ENCODE assay signal across 24 cellular contexts in genomic region chr1:52157582-52157981, GRCh38. TPM values are rescaled to one million over a fixed set of nuclear protein-coding genes. Genes with fewer than 3 reads are reported as not detected.
DNase-seq lines count a peak whose midpoint lies in the region; ATAC-seq and TF ChIP-seq lines count a peak whose summit lies in the region.
"Had no signal": no experiment of that assay in that cellular context is flagged by ENCODE, and none has a peak within 500 bp of the region (broad histone marks: within the 10 kb centered on the region; RNA-seq: fewer than 3 reads in every experiment).

No MANE protein-coding gene starts in this region.

- H3K27me3 Mint-ChIP-seq in HFFc6 (ENCODE audit: insufficient read depth) = no peaks in the 10 kb centered on the region
- no peaks in the 10 kb centered on the region for H3K27me3 Mint-ChIP-seq in activated T-helper 17 cell treated with anti-CD3 and anti-CD28 coated beads, Interleukin-2, amount 50 U/mL, for 72 hours
- H3K27me3 Mint-ChIP-seq: progenitor cell of endocrine pancreas had no signal

- ATAC-seq in activated T-helper 17 cell treated with anti-CD3 and anti-CD28 coated beads, Interleukin-2, amount 50 U/mL, for 72 hours (replicated peaks) = no peak
- ATAC-seq: left lung; right lobe of liver; stimulated activated effector memory CD8-positive, alpha-beta T cell treated with anti-CD3 and anti-CD28 coated beads, Interleukin-12 subunit alpha, Interleukin-12 subunit beta, amount 100 ng/mL, for 72 hours had no signal

- DNase-seq in EH (ENCODE audit: low read depth) = peak; percentile 37
- no peak for DNase-seq in HFFc6
- DNase-seq in amniotic epithelial cell (ENCODE audit: low read depth) = peak; percentile 20
- peak; percentile 75 for DNase-seq in fibroblast of mammary gland (ENCODE audit: low read depth)
- no peak for DNase-seq in NCI-H446 treated with DMSO at 0.1 percent for 48 hours (lab: John Stamatoyannopoulos, UW)
- no peak for DNase-seq in AG08396 (ENCODE audit: low spot score)
- DNase-seq: activated CD4-positive, alpha-beta T cell treated with anti-CD3 and anti-CD28 coated beads for 48 hours; activated CD8-positive, alpha-beta memory T cell treated with anti-CD3 and anti-CD28 coated beads for 24 hours; activated gamma-delta T cell treated with Interleukin-2 at 50 U/mL for 16 hours; Calu3; colonic mucosa; effector memory CD4-positive, alpha-beta T cell; left lung; mesenchymal stem cell; NCI-H1105 treated with DMSO at 0.1 percent for 48 hours; NCI-H2029; right lobe of liver; stimulated activated CD4-positive, alpha-beta T cell treated with anti-CD3 and anti-CD28 coated beads, Interleukin-4, amount 100 ng/mL, for 24 hours; upper lobe of left lung; WERI-Rb-1 had no signal

- H3K9me3 Mint-ChIP-seq in HFFc6 = no peaks in the 10 kb centered on the region
- no peaks in the 10 kb centered on the region for H3K9me3 Mint-ChIP-seq in activated T-helper 17 cell treated with anti-CD3 and anti-CD28 coated beads, Interleukin-2, amount 50 U/mL, for 72 hours
- H3K9me3 Mint-ChIP-seq: IgD-negative memory B cell; stimulated activated effector memory CD8-positive, alpha-beta T cell treated with anti-CD3 and anti-CD28 coated beads, Interleukin-12 subunit alpha, Interleukin-12 subunit beta, amount 100 ng/mL, for 72 hours had no signal

- H3K4me3 Mint-ChIP-seq in HFFc6 = no peak overlapping the region
- no peak overlapping the region for H3K4me3 Mint-ChIP-seq in activated T-helper 17 cell treated with anti-CD3 and anti-CD28 coated beads, Interleukin-2, amount 50 U/mL, for 72 hours
- H3K4me3 Mint-ChIP-seq: IgD-negative memory B cell; stimulated activated effector memory CD8-positive, alpha-beta T cell treated with anti-CD3 and anti-CD28 coated beads, Interleukin-12 subunit alpha, Interleukin-12 subunit beta, amount 100 ng/mL, for 72 hours had no signal

- peaks cover 31% of the 10 kb centered on the region for H3K4me1 Mint-ChIP-seq in HFFc6 (ENCODE audit: low read depth)
- H3K4me1 Mint-ChIP-seq in activated T-helper 17 cell treated with anti-CD3 and anti-CD28 coated beads, Interleukin-2, amount 50 U/mL, for 72 hours = peaks cover 5% of the 10 kb centered on the region
- H3K4me1 Mint-ChIP-seq: IgD-negative memory B cell; stimulated activated effector memory CD8-positive, alpha-beta T cell treated with anti-CD3 and anti-CD28 coated beads, Interleukin-12 subunit alpha, Interleukin-12 subunit beta, amount 100 ng/mL, for 72 hours had no signal

- TF ChIP-seq CTCF in HFFc6 (IDR thresholded peaks at IDR 0.05) (no peak), fibroblast of mammary gland (conservative IDR thresholded peaks at IDR 0.05; ENCODE audit: control insufficient read depth, insufficient read depth, low read depth, low read length) (no peak)

- 0 out of 2 replicates have a peak overlapping the region, but pooled peaks have one; percentile 5 for H3K27ac Mint-ChIP-seq in HFFc6
- no peak overlapping the region for H3K27ac Mint-ChIP-seq in activated T-helper 17 cell treated with anti-CD3 and anti-CD28 coated beads, Interleukin-2, amount 50 U/mL, for 72 hours
- H3K27ac Mint-ChIP-seq: IgD-negative memory B cell; progenitor cell of endocrine pancreas; stimulated activated effector memory CD8-positive, alpha-beta T cell treated with anti-CD3 and anti-CD28 coated beads, Interleukin-12 subunit alpha, Interleukin-12 subunit beta, amount 100 ng/mL, for 72 hours had no signal

- H3K36me3 Mint-ChIP-seq in HFFc6 (ENCODE audit: low read depth) = peaks cover 11% of the 10 kb centered on the region
- H3K36me3 Mint-ChIP-seq in activated T-helper 17 cell treated with anti-CD3 and anti-CD28 coated beads, Interleukin-2, amount 50 U/mL, for 72 hours (ENCODE audit: low read depth) = no peaks in the 10 kb centered on the region
- H3K36me3 Mint-ChIP-seq: IgD-negative memory B cell; stimulated activated effector memory CD8-positive, alpha-beta T cell treated with anti-CD3 and anti-CD28 coated beads, Interleukin-12 subunit alpha, Interleukin-12 subunit beta, amount 100 ng/mL, for 72 hours had no signal

- H3K4me3 ChIP-seq in fibroblast of mammary gland (ENCODE audit: control insufficient read depth, low read depth, low read length) = no peak overlapping the region
- H3K4me3 ChIP-seq: colonic mucosa, left lung, right lobe of liver, upper lobe of left lung had no signal

RNA-seq across cellular contexts. Expression of gene ZFYVE9, which starts 15.7 kb away (rescaled TPM):
- 10 to 100 TPM; 15.4 to 18.9 (median 17.4) TPM for total RNA-seq in HFFc6 (2021; fragmentation: NEBNext Ultra II Directional; extraction: Animal tissue kit (Norgen Biotek cat#: 25700))
- total RNA-seq in activated T-helper 17 cell treated with anti-CD3 and anti-CD28 coated beads, Interleukin-2, amount 50 U/mL, for 72 hours = 1 to 10 TPM in 1 of 2 donors, under 1 TPM in 1; 0.99 to 1.8 TPM

Comparison
In these comparisons a context has a peak if more than half of its experiments do, and no peak if none do; other contexts are left out.
1. DNase-seq: peak in EH (single experiment), amniotic epithelial cell (single experiment) and fibroblast of mammary gland (single experiment); none in HFFc6 (single experiment), NCI-H446 treated with DMSO at 0.1 percent for 48 hours (single experiment) and AG08396 (single experiment).
2. RNA of gene ZFYVE9, which starts 15.7 kb away (total RNA-seq): 15.4 to 18.9 TPM in HFFc6; 0.99 to 1.8 TPM in activated T-helper 17 cell treated with anti-CD3 and anti-CD28 coated beads, Interleukin-2, amount 50 U/mL, for 72 hours; every median in the first group is over 4 times any median in the second.